In genomic region chr7:39746162-39746782, GRCh38 we compare ENCODE assay signal across 8 cellular contexts.
DNase-seq lines count a peak whose midpoint lies in the region; FAIRE-seq and TF ChIP-seq lines count a peak whose summit lies in the region.

No MANE protein-coding gene starts in this region.

- H3K36me3 Mint-ChIP-seq in activated CD4-positive, alpha-beta memory T cell treated with anti-CD3 and anti-CD28 coated beads, Interleukin-2, amount 10 ng/mL, durations not matched to agents 7 days and 5 days (ENCODE audit: low read depth): peaks cover 3% of the 10 kb centered on the region

- H3K27me3 Mint-ChIP-seq in activated CD4-positive, alpha-beta memory T cell treated with anti-CD3 and anti-CD28 coated beads, Interleukin-2, amount 10 ng/mL, durations not matched to agents 7 days and 5 days: no peaks in the 10 kb centered on the region

- CTCF ChIA-PET in activated CD4-positive, alpha-beta memory T cell treated with anti-CD3 and anti-CD28 coated beads, Interleukin-2, amount 10 ng/mL, durations not matched to agents 7 days and 5 days (lab: Charles Lee): interaction anchor here (0.5 to 14.1 kb wide), 11 partner anchors 9 to 306 kb away, joined by 3 to 316 read pairs (median 3); no protein-coding TSS in a partner anchor

- POLR2A ChIA-PET in activated CD4-positive, alpha-beta memory T cell treated with anti-CD3 and anti-CD28 coated beads, Interleukin-2, amount 10 ng/mL, durations not matched to agents 7 days and 5 days (lab: Charles Lee): interaction anchor here (0.7 to 1.3 kb wide), 4 partner anchors 11 to 306 kb away, joined by 3 read pairs; no protein-coding TSS in a partner anchor

- H3K27me3 ChIP-seq in HL-60 (ENCODE audit: insufficient read depth, poor library complexity, severe bottlenecking): no peaks in the 10 kb centered on the region

- H3K27ac ChIP-seq in HL-60 (replicated peaks): no peak overlapping the region

- no peaks in the 10 kb centered on the region for H3K9me3 Mint-ChIP-seq in activated CD4-positive, alpha-beta memory T cell treated with anti-CD3 and anti-CD28 coated beads, Interleukin-2, amount 10 ng/mL, durations not matched to agents 7 days and 5 days

- TF ChIP-seq CTCF in GM12864 (IDR thresholded peaks at IDR 0.05; ENCODE audit: low read depth, low read length, missing control alignments) (peak; percentile 76), HL-60 (IDR thresholded peaks at IDR 0.05; ENCODE audit: insufficient read depth, low read length) (peak; percentile 49)

- DNase-seq in GM12864 (ENCODE audit: low read depth): no peak
- DNase-seq in HL-60 (ENCODE audit: low read depth in 1 of 2, low spot score in 1 of 2): peak; percentile 23 to 62
- peak; percentile 71 for DNase-seq in NCI-H748 treated with DMSO at 0.1 percent for 48 hours (lab: John Stamatoyannopoulos, UW)
- peak; percentile 55 for DNase-seq in activated CD4-positive, alpha-beta memory T cell treated with anti-CD3 and anti-CD28 coated beads, Interleukin-2, amount 10 ng/mL, durations not matched to agents 7 days and 5 days
- peak; percentile 71 for DNase-seq in middle frontal gyrus (ENCODE audit: extremely low spot score, low spot score)
- DNase-seq in stimulated activated naive CD4-positive, alpha-beta T cell (lab: John Stamatoyannopoulos, UW): peak; percentile 9 to 49 (median 30)
- no peak for DNase-seq in cortex of kidney (lab: John Stamatoyannopoulos, UW)

- FAIRE-seq in endometrium (lab: Jason Lieb, UNC): peak; percentile 15

- no peak overlapping the region for H3K4me3 ChIP-seq in GM12864 (ENCODE audit: low read depth, low read length)
- H3K4me3 ChIP-seq in HL-60 (replicated peaks; ENCODE audit: insufficient read depth, low read length): no peak overlapping the region

- H3K27ac Mint-ChIP-seq in activated CD4-positive, alpha-beta memory T cell treated with anti-CD3 and anti-CD28 coated beads, Interleukin-2, amount 10 ng/mL, durations not matched to agents 7 days and 5 days: no peak overlapping the region

- H3K4me1 Mint-ChIP-seq in activated CD4-positive, alpha-beta memory T cell treated with anti-CD3 and anti-CD28 coated beads, Interleukin-2, amount 10 ng/mL, durations not matched to agents 7 days and 5 days: peaks cover 4% of the 10 kb centered on the region

- H3K4me3 Mint-ChIP-seq in activated CD4-positive, alpha-beta memory T cell treated with anti-CD3 and anti-CD28 coated beads, Interleukin-2, amount 10 ng/mL, durations not matched to agents 7 days and 5 days: no peak overlapping the region

Comparison
In these comparisons a context has a peak if more than half of its experiments do, and no peak if none do; other contexts are left out.
1. DNase-seq: peak in HL-60 (2 of 2), NCI-H748 treated with DMSO at 0.1 percent for 48 hours (single experiment), activated CD4-positive, alpha-beta memory T cell treated with anti-CD3 and anti-CD28 coated beads, Interleukin-2, amount 10 ng/mL, durations not matched to agents 7 days and 5 days (single experiment), middle frontal gyrus (single experiment) and stimulated activated naive CD4-positive, alpha-beta T cell (6 of 6); none in GM12864 (single experiment) and cortex of kidney (single experiment).